Comparison of ENCODE assay signal across 13 cellular contexts in the genomic region with DNA sequence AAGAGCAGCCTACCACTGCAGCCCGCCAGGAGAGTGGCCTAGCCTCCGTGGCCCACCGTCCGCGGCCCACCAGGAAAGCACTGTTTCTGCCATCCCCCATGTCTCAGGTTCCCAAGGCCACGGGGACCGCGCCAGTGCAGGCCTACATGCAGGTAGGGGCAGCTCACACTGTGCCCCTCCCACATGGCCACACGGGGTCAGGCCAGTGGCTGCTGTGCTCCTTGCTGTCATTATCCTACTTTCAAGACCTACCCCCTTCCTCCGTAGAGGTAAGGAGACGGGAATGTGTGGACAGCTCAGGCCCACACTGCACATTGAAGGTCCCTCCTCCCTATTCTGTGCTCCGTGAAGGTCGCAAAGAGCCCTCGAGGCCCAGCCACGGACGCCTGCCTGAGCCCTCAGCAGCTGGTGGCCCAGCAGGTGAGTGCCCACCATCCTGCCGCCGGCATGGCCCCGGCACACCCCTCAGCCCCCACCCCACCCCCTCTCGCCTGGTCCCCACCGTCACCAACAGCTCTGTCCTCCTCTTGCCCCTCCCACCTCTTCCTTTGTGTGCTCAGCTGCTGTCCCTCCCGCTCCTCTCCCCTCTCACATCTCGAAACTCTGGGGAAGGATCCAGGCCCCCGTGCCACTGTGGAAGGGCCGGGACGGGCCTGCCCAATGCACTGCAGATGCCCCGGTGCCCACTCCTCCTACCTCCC. TPM values are rescaled to one million over a fixed set of nuclear protein-coding genes. Genes with fewer than 3 reads are reported as not detected.
DNase-seq lines count a peak whose midpoint lies in the region; ATAC-seq, FAIRE-seq and TF ChIP-seq lines count a peak whose summit lies in the region.
"Had no signal": no experiment of that assay in that cellular context is flagged by ENCODE, and none has a peak within 500 bp of the region (broad histone marks: within the 10 kb centered on the region; RNA-seq: fewer than 3 reads in every experiment).

No MANE protein-coding gene starts in this region.

- no peak overlapping the region for H2AFZ ChIP-seq in H1 (ENCODE audit: low read length)

- no peak overlapping the region for H3K14ac ChIP-seq in H1 (ENCODE audit: insufficient read length)

- no peak overlapping the region for H2BK12ac ChIP-seq in H1 (ENCODE audit: low read depth, low read length)

- 86% methylated on average over 16 of the region's 27 CpGs; no CpG with 5 or more reads in 1 of the 2 experiments for WGBS in H1 (ENCODE audit: extremely low coverage in 1 of 2, insufficient coverage in 1 of 2, insufficient read length in 1 of 2, insufficient replicate concordance in 2 of 2, low coverage in 1 of 2, low lambda C conversion rate in 2 of 2, missing lambda C conversion rate in 1 of 2), 2 experiments

- no peak overlapping the region for H3K4me2 ChIP-seq in H1 (ENCODE audit: insufficient read depth in 1 of 2, low read depth in 2 of 2, low read length in 2 of 2)
- H3K4me2 ChIP-seq: SK-N-SH had no signal

- POLR2A ChIA-PET in H1 (lab: Charles Lee; ENCODE audit: partially characterized antibody) = interaction anchor here (0.8 to 2.7 kb wide), 4 partner anchors 9 to 238 kb away, joined by 3 to 15 read pairs (median 6); a partner anchor contains a TSS

- H3K27me3 ChIP-seq in H1 (replicated peaks in 1 of 4; ENCODE audit: control insufficient read depth in 3 of 4, extremely low read depth in 1 of 4, insufficient read depth in 3 of 4, low read length in 3 of 4) = peaks cover 0 to 4% (median 1%) of the 10 kb centered on the region in 4 experiments; a peak in 3 of 7 replicates
- H3K27me3 ChIP-seq: sigmoid colon had no signal

- no peak overlapping the region for H2BK20ac ChIP-seq in H1 (ENCODE audit: low read length)

- H3K4ac ChIP-seq in H1 (replicated peaks; ENCODE audit: insufficient read length, low read depth, low read length) = no peak overlapping the region

- no peak overlapping the region for H2AK5ac ChIP-seq in H1 (ENCODE audit: low read depth, low read length)

- H3K23ac ChIP-seq in H1 (ENCODE audit: insufficient read length) = no peak overlapping the region

- TF ChIP-seq CTCF in H1 (IDR thresholded peaks at IDR 0.05; ENCODE audit: control extremely low read depth in 1 of 3, insufficient read depth in 1 of 3, low read depth in 1 of 3, low read length in 3 of 3) (peak in 1 of 3 experiments; percentile 15; a peak in 1 of 4 replicates), foreskin fibroblast (IDR thresholded peaks at IDR 0.05; ENCODE audit: low read depth, low read length) (no peak)

- peaks cover 0 to 7% (median 2%) of the 10 kb centered on the region in 4 experiments; a peak in 3 of 8 replicates for H3K36me3 ChIP-seq in H1 (ENCODE audit: control insufficient read depth in 2 of 4, insufficient read depth in 4 of 4, low read length in 3 of 4)

- no peak overlapping the region for H3K56ac ChIP-seq in H1 (replicated peaks; ENCODE audit: insufficient read length, low read depth, low read length)

- H3K9ac ChIP-seq in H1 (replicated peaks in 1 of 4; ENCODE audit: extremely low read depth in 1 of 4, low read depth in 3 of 4, low read length in 3 of 4) = no peak overlapping the region
- H3K9ac ChIP-seq: SK-N-SH had no signal

- no peak overlapping the region for H2BK15ac ChIP-seq in H1 (ENCODE audit: low read length)

- no peak for TF ChIP-seq POLR2A in H1 (IDR thresholded peaks at IDR 0.05; ENCODE audit: control extremely low read depth in 1 of 2, low read depth in 2 of 2, low read length in 2 of 2)

- no peak overlapping the region for H4K5ac ChIP-seq in H1 (ENCODE audit: insufficient read length, low read depth, low read length)

- intact Hi-C loops in sciatic nerve (cut with DNase I) = no loop called here

- ATAC-seq in sciatic nerve (peak; percentile 26), HG02870 (IDR thresholded peaks at IDR 0.05; ENCODE audit: unreplicated experiment) (no peak)
- ATAC-seq: activated CD4-positive, alpha-beta T cell treated with anti-CD3 and anti-CD28 coated beads for 36 hours had no signal

- no peaks in the 10 kb centered on the region for H3K79me1 ChIP-seq in H1 (ENCODE audit: low read depth, low read length)

- TF ChIP-seq EP300 in H1 (IDR thresholded peaks at IDR 0.05; ENCODE audit: borderline replicate concordance in 1 of 2, low read depth in 2 of 2, low read length in 2 of 2) = no peak

- H3K4me1 ChIP-seq in H1 (replicated peaks in 1 of 4; ENCODE audit: control insufficient read depth in 3 of 4, insufficient read depth in 4 of 4, low read length in 3 of 4) = no peaks in the 10 kb centered on the region
- H3K4me1 ChIP-seq: sigmoid colon had no signal

- no peaks in the 10 kb centered on the region for H3K79me2 ChIP-seq in H1 (ENCODE audit: control insufficient read depth in 1 of 2, insufficient read depth in 2 of 2, low read length in 2 of 2)

- peak; percentile 43 for DNase-seq in NCI-H2107 treated with DMSO at 0.1 percent for 48 hours (lab: John Stamatoyannopoulos, UW; ENCODE audit: unreplicated experiment)
- no peak for DNase-seq in NCI-H2107 (lab: John Stamatoyannopoulos, UW)
- peak; percentile 76 for DNase-seq in NCI-H2227 (lab: John Stamatoyannopoulos, UW; ENCODE audit: unreplicated experiment)
- DNase-seq in H1 (ENCODE audit: low read depth in 1 of 2, low spot score in 2 of 2) = no peak
- DNase-seq in sciatic nerve (ENCODE audit: low spot score) = no peak
- DNase-seq in foreskin fibroblast = no peak
- no peak for DNase-seq in GM03348 (ENCODE audit: low spot score)
- DNase-seq: activated CD4-positive, alpha-beta T cell treated with anti-CD3 and anti-CD28 coated beads for 36 hours; sigmoid colon; SK-N-SH had no signal

- no peak overlapping the region for H2BK5ac ChIP-seq in H1 (ENCODE audit: low read depth, low read length)

- peak overlapping the region; percentile 77; the same call in 1 of the 2 replicates for H4K8ac ChIP-seq in H1 (ENCODE audit: extremely low read depth, insufficient read depth, low read length)

- H3K4me3 ChIP-seq in H1 (ENCODE audit: extremely low read depth in 1 of 4, insufficient read depth in 2 of 4, low read depth in 3 of 4, low read length in 4 of 4) (no peak overlapping the region), foreskin fibroblast (ENCODE audit: low read depth in 1 of 2, low read length in 2 of 2) (no peak overlapping the region)
- H3K4me3 ChIP-seq: sigmoid colon, thoracic aorta had no signal

- H4K20me1 ChIP-seq in H1 (replicated peaks in 1 of 2; ENCODE audit: control insufficient read depth in 1 of 2, insufficient read depth in 2 of 2, low read length in 2 of 2) = peaks cover 0 to 2% of the 10 kb centered on the region in 2 experiments

- no peak overlapping the region for H4K91ac ChIP-seq in H1 (replicated peaks; ENCODE audit: insufficient read length, low read length)

- no peak overlapping the region for H3K27ac ChIP-seq in H1 (ENCODE audit: low read depth, low read length)
- H3K27ac ChIP-seq: epithelial cell of prostate, sigmoid colon, thoracic aorta had no signal

- no peaks in the 10 kb centered on the region for H3K23me2 ChIP-seq in H1 (ENCODE audit: low read depth, low read length)

- H3K18ac ChIP-seq in H1 (ENCODE audit: extremely low read depth, low read length) = no peak overlapping the region

- H2BK120ac ChIP-seq in H1 (replicated peaks; ENCODE audit: low read depth, low read length) = no peak overlapping the region

- no peak for TF ChIP-seq RAD21 in H1 (IDR thresholded peaks at IDR 0.05 in 1 of 2, conservative IDR thresholded peaks at IDR 0.05 in 1 of 2; ENCODE audit: low read depth in 2 of 2, low read length in 2 of 2)

- FAIRE-seq in H1 (lab: Jason Lieb, UNC) = no peak

- peaks cover 0 to 13% of the 10 kb centered on the region in 2 experiments; a peak in 2 of 4 replicates for H3K9me3 ChIP-seq in H1 (ENCODE audit: insufficient read depth in 2 of 2, low read depth in 1 of 2, low read length in 1 of 2)
- H3K9me3 ChIP-seq: sigmoid colon, SK-N-SH, thoracic aorta had no signal

- CTCF ChIA-PET in H1 (lab: Charles Lee; ENCODE audit: partially characterized antibody) = interaction anchor here (0.7 to 2.7 kb wide), 5 partner anchors 8 to 505 kb away, joined by 3 to 7 read pairs (median 4); no protein-coding TSS in a partner anchor

TF ChIP-seq in H1, 55 proteins besides CTCF, POLR2A, EP300 and RAD21:
- TF ChIP-seq SAP30 (IDR thresholded peaks at IDR 0.05; ENCODE audit: insufficient read depth, insufficient replicate concordance, low read length) = no peak
- no peak for TF ChIP-seq POLR2AphosphoS5 (IDR thresholded peaks at IDR 0.05; ENCODE audit: low read depth, low read length)

RNA-seq across cellular contexts. Expression of a gene that starts 10.0 kb away (rescaled TPM):
- 24.4 and 25.3 TPM in 2 replicates for total RNA-seq in H1 (2021; fragmentation: NEBNext Ultra II Directional; extraction: Animal tissue kit (Norgen Biotek cat#: 25700))
- polyA plus RNA-seq in H1 (2011; rRNA removed) = 11.2 and 19.5 TPM in 2 replicates
- polyA plus RNA-seq in H1 (2011; cell fraction: cytosol; rRNA removed) = 23.8 TPM
- 65.2 TPM for polyA plus RNA-seq in H1 (2011; cell fraction: nucleus; rRNA removed)
- polyA plus RNA-seq in H1 (2012, experiment 1 of 2) = 25.8 to 31.0 TPM (median 27.9 TPM) in 4 replicates
- polyA plus RNA-seq in H1 (2012, experiment 2 of 2) = 11.4 TPM
- polyA plus RNA-seq in H1 (2013, experiment 1 of 2) = 11.4 TPM
- 9.4 TPM for polyA plus RNA-seq in H1 (2013, experiment 2 of 2)
- 8.7 and 14.0 TPM in 2 replicates for polyA minus RNA-seq in H1 (2011; rRNA and poly(A)+ RNA removed)
- polyA minus RNA-seq in H1 (2011; cell fraction: cytosol; rRNA and poly(A)+ RNA removed) = 12.7 TPM
- 28.4 TPM for polyA minus RNA-seq in H1 (2011; cell fraction: nucleus; rRNA and poly(A)+ RNA removed)
- total RNA-seq in sciatic nerve = 17.7 TPM

RNA-seq across cellular contexts. Expression of a gene that starts 10.2 kb away (rescaled TPM):
- 38.5 and 40.3 TPM in 2 replicates for total RNA-seq in H1 (2021; fragmentation: NEBNext Ultra II Directional; extraction: Animal tissue kit (Norgen Biotek cat#: 25700))
- 26.8 and 40.3 TPM in 2 replicates for polyA plus RNA-seq in H1 (2011; rRNA removed)
- 15.4 TPM for polyA plus RNA-seq in H1 (2011; cell fraction: cytosol; rRNA removed)
- 33.2 TPM for polyA plus RNA-seq in H1 (2011; cell fraction: nucleus; rRNA removed)
- 20.7 to 40.0 TPM (median 39.8 TPM) in 4 replicates for polyA plus RNA-seq in H1 (2012, experiment 1 of 2)
- polyA plus RNA-seq in H1 (2012, experiment 2 of 2) = 47.9 TPM
- polyA plus RNA-seq in H1 (2013, experiment 1 of 2) = 41.4 TPM
- polyA plus RNA-seq in H1 (2013, experiment 2 of 2) = 37.7 TPM
- polyA minus RNA-seq in H1 (2011; rRNA and poly(A)+ RNA removed) = 6.1 and 7.4 TPM in 2 replicates
- polyA minus RNA-seq in H1 (2011; cell fraction: cytosol; rRNA and poly(A)+ RNA removed) = 14.4 TPM
- polyA minus RNA-seq in H1 (2011; cell fraction: nucleus; rRNA and poly(A)+ RNA removed) = 11.9 TPM
- 14.5 TPM for total RNA-seq in sciatic nerve

Comparison
In these comparisons a context has a peak if more than half of its experiments do, and no peak if none do; other contexts are left out.
1. DNase-seq: peak in NCI-H2107 treated with DMSO at 0.1 percent for 48 hours (single experiment) and NCI-H2227 (single experiment); none in NCI-H2107 (single experiment), H1 (0 of 2), sciatic nerve (single experiment), foreskin fibroblast (0 of 2) and GM03348 (single experiment).